1 cellular context compared by ENCODE assay signal in genomic region chr10:78972947-78973900, GRCh38.
A peak's percentile ranks its signal among the peaks of the same experiment; 100 is the strongest.
TF ChIP-seq lines count a peak whose summit lies in the region.

No MANE protein-coding gene starts in this region.

TF ChIP-seq in HepG2, 621 proteins besides CTCF, POLR2A, EP300 and RAD21 (continued from another document and continues in another):
- TF ChIP-seq ZNF484 (CRISPR knock-in tag; IDR thresholded peaks at IDR 0.05; ENCODE audit: borderline replicate concordance, low read depth) (no peak), ZBTB49 (CRISPR knock-in tag; IDR thresholded peaks at IDR 0.05; ENCODE audit: borderline replicate concordance) (no peak), ZNF3 (CRISPR knock-in tag; IDR thresholded peaks at IDR 0.05) (no peak), SMYD3 (CRISPR knock-in tag; IDR thresholded peaks at IDR 0.05) (no peak; the same call in 1 of the 2 replicates), ZNF501 (CRISPR knock-in tag; IDR thresholded peaks at IDR 0.05) (no peak), AKAP8 (CRISPR knock-in tag; IDR thresholded peaks at IDR 0.05) (0 out of 2 replicates have a peak, but pooled peaks have one; percentile 1), HOXA7 (CRISPR knock-in tag; IDR thresholded peaks at IDR 0.05) (no peak), SRSF9 (IDR thresholded peaks at IDR 0.05; ENCODE audit: borderline replicate concordance, insufficient read depth, low read depth, low read length, poor library complexity, severe bottlenecking) (no peak), ETV5 (CRISPR knock-in tag; IDR thresholded peaks at IDR 0.05; ENCODE audit: borderline replicate concordance) (peak; percentile 92), ZFP82 (CRISPR knock-in tag; IDR thresholded peaks at IDR 0.05; ENCODE audit: borderline replicate concordance) (no peak), KLF13 (CRISPR knock-in tag; IDR thresholded peaks at IDR 0.05) (no peak), JUNB (CRISPR knock-in tag; IDR thresholded peaks at IDR 0.05; ENCODE audit: borderline replicate concordance) (peak; percentile 74; the same call in 1 of the 2 replicates), ESRRA (CRISPR knock-in tag; IDR thresholded peaks at IDR 0.05; ENCODE audit: low read depth) (no peak), KDM5B (CRISPR knock-in tag; IDR thresholded peaks at IDR 0.05; ENCODE audit: borderline replicate concordance) (no peak), ZSCAN5A (CRISPR knock-in tag; IDR thresholded peaks at IDR 0.05; ENCODE audit: borderline replicate concordance) (no peak), HMGA1 (CRISPR knock-in tag; conservative IDR thresholded peaks at IDR 0.05) (no peak), ZNF737 (CRISPR knock-in tag; IDR thresholded peaks at IDR 0.05; ENCODE audit: borderline replicate concordance) (no peak), DMTF1 (CRISPR knock-in tag; IDR thresholded peaks at IDR 0.05) (no peak), IKZF1 (IDR thresholded peaks at IDR 0.05) (no peak), ZNF432 (CRISPR knock-in tag; IDR thresholded peaks at IDR 0.05; ENCODE audit: borderline replicate concordance) (no peak), ARNT2 (CRISPR knock-in tag; IDR thresholded peaks at IDR 0.05; ENCODE audit: low read depth) (no peak; the same call in 1 of the 2 replicates), ZNF784 (CRISPR knock-in tag; IDR thresholded peaks at IDR 0.05; ENCODE audit: borderline replicate concordance) (no peak; the same call in 1 of the 2 replicates), ZNF891 (CRISPR knock-in tag; IDR thresholded peaks at IDR 0.05) (no peak), TCF7 (IDR thresholded peaks at IDR 0.05; ENCODE audit: low read depth) (peak; percentile 13; the same call in 1 of the 2 replicates), SSRP1 (CRISPR knock-in tag; IDR thresholded peaks at IDR 0.05) (peak; percentile 78; the same call in 1 of the 2 replicates), NFYC (CRISPR knock-in tag; IDR thresholded peaks at IDR 0.05) (no peak; the same call in 1 of the 2 replicates), PPARG (CRISPR knock-in tag; conservative IDR thresholded peaks at IDR 0.05) (peak; percentile 53), ZFP41 (CRISPR knock-in tag; IDR thresholded peaks at IDR 0.05; ENCODE audit: borderline replicate concordance) (no peak), ZNF549 (CRISPR knock-in tag; IDR thresholded peaks at IDR 0.05) (no peak), MED8 (CRISPR knock-in tag; IDR thresholded peaks at IDR 0.05; ENCODE audit: insufficient replicate concordance) (no peak)
- TF ChIP-seq, protein P1, sequence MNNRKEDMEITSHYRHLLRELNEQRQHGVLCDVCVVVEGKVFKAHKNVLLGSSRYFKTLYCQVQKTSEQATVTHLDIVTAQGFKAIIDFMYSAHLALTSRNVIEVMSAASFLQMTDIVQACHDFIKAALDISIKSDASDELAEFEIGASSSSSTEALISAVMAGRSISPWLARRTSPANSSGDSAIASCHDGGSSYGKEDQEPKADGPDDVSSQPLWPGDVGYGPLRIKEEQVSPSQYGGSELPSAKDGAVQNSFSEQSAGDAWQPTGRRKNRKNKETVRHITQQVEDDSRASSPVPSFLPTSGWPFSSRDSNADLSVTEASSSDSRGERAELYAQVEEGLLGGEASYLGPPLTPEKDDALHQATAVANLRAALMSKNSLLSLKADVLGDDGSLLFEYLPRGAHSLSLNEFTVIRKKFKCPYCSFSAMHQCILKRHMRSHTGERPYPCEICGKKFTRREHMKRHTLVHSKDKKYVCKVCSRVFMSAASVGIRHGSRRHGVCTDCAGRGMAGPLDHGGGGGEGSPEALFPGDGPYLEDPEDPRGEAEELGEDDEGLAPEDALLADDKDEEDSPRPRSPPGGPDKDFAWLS (CRISPR knock-in tag; IDR thresholded peaks at IDR 0.05; ENCODE audit: borderline replicate concordance), result no peak
- TF ChIP-seq, protein P2, sequence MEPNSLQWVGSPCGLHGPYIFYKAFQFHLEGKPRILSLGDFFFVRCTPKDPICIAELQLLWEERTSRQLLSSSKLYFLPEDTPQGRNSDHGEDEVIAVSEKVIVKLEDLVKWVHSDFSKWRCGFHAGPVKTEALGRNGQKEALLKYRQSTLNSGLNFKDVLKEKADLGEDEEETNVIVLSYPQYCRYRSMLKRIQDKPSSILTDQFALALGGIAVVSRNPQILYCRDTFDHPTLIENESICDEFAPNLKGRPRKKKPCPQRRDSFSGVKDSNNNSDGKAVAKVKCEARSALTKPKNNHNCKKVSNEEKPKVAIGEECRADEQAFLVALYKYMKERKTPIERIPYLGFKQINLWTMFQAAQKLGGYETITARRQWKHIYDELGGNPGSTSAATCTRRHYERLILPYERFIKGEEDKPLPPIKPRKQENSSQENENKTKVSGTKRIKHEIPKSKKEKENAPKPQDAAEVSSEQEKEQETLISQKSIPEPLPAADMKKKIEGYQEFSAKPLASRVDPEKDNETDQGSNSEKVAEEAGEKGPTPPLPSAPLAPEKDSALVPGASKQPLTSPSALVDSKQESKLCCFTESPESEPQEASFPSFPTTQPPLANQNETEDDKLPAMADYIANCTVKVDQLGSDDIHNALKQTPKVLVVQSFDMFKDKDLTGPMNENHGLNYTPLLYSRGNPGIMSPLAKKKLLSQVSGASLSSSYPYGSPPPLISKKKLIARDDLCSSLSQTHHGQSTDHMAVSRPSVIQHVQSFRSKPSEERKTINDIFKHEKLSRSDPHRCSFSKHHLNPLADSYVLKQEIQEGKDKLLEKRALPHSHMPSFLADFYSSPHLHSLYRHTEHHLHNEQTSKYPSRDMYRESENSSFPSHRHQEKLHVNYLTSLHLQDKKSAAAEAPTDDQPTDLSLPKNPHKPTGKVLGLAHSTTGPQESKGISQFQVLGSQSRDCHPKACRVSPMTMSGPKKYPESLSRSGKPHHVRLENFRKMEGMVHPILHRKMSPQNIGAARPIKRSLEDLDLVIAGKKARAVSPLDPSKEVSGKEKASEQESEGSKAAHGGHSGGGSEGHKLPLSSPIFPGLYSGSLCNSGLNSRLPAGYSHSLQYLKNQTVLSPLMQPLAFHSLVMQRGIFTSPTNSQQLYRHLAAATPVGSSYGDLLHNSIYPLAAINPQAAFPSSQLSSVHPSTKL (CRISPR knock-in tag; IDR thresholded peaks at IDR 0.05), result no peak; the same call in 1 of the 2 replicates
- TF ChIP-seq, protein P3, sequence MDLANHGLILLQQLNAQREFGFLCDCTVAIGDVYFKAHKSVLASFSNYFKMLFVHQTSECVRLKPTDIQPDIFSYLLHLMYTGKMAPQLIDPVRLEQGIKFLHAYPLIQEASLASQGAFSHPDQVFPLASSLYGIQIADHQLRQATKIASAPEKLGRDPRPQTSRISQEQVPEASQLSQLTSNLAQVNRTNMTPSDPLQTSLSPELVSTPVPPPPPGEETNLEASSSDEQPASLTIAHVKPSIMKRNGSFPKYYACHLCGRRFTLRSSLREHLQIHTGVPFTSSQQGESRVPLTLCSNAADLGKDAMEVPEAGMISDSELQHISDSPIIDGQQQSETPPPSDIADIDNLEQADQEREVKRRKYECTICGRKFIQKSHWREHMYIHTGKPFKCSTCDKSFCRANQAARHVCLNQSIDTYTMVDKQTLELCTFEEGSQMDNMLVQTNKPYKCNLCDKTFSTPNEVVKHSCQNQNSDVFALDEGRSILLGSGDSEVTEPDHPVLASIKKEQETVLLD (CRISPR knock-in tag; IDR thresholded peaks at IDR 0.05; ENCODE audit: low read depth), result no peak
- TF ChIP-seq, protein P4, sequence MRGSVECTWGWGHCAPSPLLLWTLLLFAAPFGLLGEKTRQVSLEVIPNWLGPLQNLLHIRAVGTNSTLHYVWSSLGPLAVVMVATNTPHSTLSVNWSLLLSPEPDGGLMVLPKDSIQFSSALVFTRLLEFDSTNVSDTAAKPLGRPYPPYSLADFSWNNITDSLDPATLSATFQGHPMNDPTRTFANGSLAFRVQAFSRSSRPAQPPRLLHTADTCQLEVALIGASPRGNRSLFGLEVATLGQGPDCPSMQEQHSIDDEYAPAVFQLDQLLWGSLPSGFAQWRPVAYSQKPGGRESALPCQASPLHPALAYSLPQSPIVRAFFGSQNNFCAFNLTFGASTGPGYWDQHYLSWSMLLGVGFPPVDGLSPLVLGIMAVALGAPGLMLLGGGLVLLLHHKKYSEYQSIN (CRISPR knock-in tag; IDR thresholded peaks at IDR 0.05; ENCODE audit: borderline replicate concordance), result no peak
- TF ChIP-seq, protein P5, sequence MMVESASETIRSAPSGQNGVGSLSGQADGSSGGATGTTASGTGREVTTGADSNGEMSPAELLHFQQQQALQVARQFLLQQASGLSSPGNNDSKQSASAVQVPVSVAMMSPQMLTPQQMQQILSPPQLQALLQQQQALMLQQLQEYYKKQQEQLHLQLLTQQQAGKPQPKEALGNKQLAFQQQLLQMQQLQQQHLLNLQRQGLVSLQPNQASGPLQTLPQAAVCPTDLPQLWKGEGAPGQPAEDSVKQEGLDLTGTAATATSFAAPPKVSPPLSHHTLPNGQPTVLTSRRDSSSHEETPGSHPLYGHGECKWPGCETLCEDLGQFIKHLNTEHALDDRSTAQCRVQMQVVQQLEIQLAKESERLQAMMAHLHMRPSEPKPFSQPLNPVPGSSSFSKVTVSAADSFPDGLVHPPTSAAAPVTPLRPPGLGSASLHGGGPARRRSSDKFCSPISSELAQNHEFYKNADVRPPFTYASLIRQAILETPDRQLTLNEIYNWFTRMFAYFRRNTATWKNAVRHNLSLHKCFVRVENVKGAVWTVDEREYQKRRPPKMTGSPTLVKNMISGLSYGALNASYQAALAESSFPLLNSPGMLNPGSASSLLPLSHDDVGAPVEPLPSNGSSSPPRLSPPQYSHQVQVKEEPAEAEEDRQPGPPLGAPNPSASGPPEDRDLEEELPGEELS (CRISPR knock-in tag; IDR thresholded peaks at IDR 0.05), result peak; percentile 89
- TF ChIP-seq, protein P6, sequence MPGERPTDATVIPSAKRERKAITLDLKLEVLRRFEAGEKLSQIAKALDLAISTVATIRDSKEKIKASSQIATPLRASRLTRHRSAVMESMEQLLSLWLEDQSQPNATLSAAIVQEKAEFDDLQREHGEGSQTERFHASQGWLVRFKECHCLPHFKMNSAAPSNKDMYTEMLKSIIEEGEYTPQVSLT (CRISPR knock-in tag; IDR thresholded peaks at IDR 0.05; ENCODE audit: borderline replicate concordance, low read depth), result no peak
- TF ChIP-seq, protein P7, sequence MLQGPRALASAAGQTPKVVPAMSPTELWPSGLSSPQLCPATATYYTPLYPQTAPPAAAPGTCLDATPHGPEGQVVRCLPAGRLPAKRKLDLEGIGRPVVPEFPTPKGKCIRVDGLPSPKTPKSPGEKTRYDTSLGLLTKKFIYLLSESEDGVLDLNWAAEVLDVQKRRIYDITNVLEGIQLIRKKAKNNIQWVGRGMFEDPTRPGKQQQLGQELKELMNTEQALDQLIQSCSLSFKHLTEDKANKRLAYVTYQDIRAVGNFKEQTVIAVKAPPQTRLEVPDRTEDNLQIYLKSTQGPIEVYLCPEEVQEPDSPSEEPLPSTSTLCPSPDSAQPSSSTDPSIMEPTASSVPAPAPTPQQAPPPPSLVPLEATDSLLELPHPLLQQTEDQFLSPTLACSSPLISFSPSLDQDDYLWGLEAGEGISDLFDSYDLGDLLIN (CRISPR knock-in tag; IDR thresholded peaks at IDR 0.05; ENCODE audit: borderline replicate concordance), result no peak
- TF ChIP-seq, protein P8, sequence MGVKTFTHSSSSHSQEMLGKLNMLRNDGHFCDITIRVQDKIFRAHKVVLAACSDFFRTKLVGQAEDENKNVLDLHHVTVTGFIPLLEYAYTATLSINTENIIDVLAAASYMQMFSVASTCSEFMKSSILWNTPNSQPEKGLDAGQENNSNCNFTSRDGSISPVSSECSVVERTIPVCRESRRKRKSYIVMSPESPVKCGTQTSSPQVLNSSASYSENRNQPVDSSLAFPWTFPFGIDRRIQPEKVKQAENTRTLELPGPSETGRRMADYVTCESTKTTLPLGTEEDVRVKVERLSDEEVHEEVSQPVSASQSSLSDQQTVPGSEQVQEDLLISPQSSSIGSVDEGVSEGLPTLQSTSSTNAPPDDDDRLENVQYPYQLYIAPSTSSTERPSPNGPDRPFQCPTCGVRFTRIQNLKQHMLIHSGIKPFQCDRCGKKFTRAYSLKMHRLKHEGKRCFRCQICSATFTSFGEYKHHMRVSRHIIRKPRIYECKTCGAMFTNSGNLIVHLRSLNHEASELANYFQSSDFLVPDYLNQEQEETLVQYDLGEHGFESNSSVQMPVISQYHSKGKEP (CRISPR knock-in tag; IDR thresholded peaks at IDR 0.05), result no peak
